ENCODE assay signal across 15 cellular contexts in genomic region chr15:91980502-91981267, GRCh38.
DNase-seq lines count a peak whose midpoint lies in the region; ATAC-seq and TF ChIP-seq lines count a peak whose summit lies in the region.
"Had no signal": no experiment of that assay in that cellular context is flagged by ENCODE, and none has a peak within 500 bp of the region (broad histone marks: within the 10 kb centered on the region; RNA-seq: fewer than 3 reads in every experiment).

No MANE protein-coding gene starts in this region.

- intact Hi-C loops in cardiac septum (cut with DNase I) (loop anchor here (5.0 kb wide), 2 partner anchors 42 to 82 kb away; no protein-coding TSS in a partner anchor), aorta (cut with DNase I) (loop anchor here (2.0 to 5.0 kb wide), 6 partner anchors 37 to 128 kb away; partner anchors contain the start of gene SLCO3A1 (in 2 of the 2)), Caco-2 (cut with micrococcal nuclease; ENCODE audit: unreplicated experiment) (no loop called here)

- H3K27me3 Mint-ChIP-seq in T-helper 17 cell (no peaks in the 10 kb centered on the region), Caco-2 (ENCODE audit: insufficient read depth, unreplicated experiment) (peaks cover 6% of the 10 kb centered on the region)

- no peak for TF ChIP-seq CTCF in Caco-2 (IDR thresholded peaks at IDR 0.05; ENCODE audit: insufficient read depth in 1 of 2, low read depth in 1 of 2, low read length in 1 of 2, severe bottlenecking in 1 of 2, unreplicated experiment in 1 of 2)

- H3K9me3 Mint-ChIP-seq in Caco-2 (ENCODE audit: unreplicated experiment), result no peaks in the 10 kb centered on the region

- H3K4me3 ChIP-seq in aorta (ENCODE audit: low read length in 2 of 2) (no peak overlapping the region), Caco-2 (ENCODE audit: low read depth, low read length) (no peak overlapping the region)
- H3K4me3 ChIP-seq: K562, PC-9, SK-N-MC had no signal

- H3K4me1 Mint-ChIP-seq in T-helper 17 cell (peaks cover 25% of the 10 kb centered on the region), Caco-2 (ENCODE audit: low read depth, unreplicated experiment) (no peaks in the 10 kb centered on the region)

- H3K27me3 ChIP-seq in aorta (ENCODE audit: control insufficient read depth in 1 of 2, insufficient read depth in 2 of 2, low read length in 1 of 2) (no peaks in the 10 kb centered on the region), Caco-2 (replicated peaks; ENCODE audit: control insufficient read depth, insufficient read depth, low read length) (no peaks in the 10 kb centered on the region)

- H3K36me3 ChIP-seq in aorta (ENCODE audit: control insufficient read depth in 1 of 2, insufficient read depth in 2 of 2, low read length in 1 of 2) (no peaks in the 10 kb centered on the region), Caco-2 (ENCODE audit: control insufficient read depth, insufficient read depth, low read length) (no peaks in the 10 kb centered on the region)

- peaks cover 2 to 11% of the 10 kb centered on the region in 2 donors for H3K4me1 ChIP-seq in aorta (ENCODE audit: control insufficient read depth in 1 of 2, insufficient read depth in 2 of 2, low read length in 2 of 2)
- no peaks in the 10 kb centered on the region for H3K4me1 ChIP-seq in Caco-2

- POLR2A ChIA-PET in Caco-2 (lab: Charles Lee), result no interaction called here

- CTCF ChIA-PET in Caco-2 (lab: Charles Lee), result no interaction called here

- peak overlapping the region; percentile 49 to 74 for H3K27ac ChIP-seq in aorta (ENCODE audit: low read depth in 1 of 2, low read length in 2 of 2)
- H3K27ac ChIP-seq: PC-9, SK-N-MC had no signal

- H3K36me3 Mint-ChIP-seq in T-helper 17 cell (ENCODE audit: low read depth), result no peaks in the 10 kb centered on the region
- no peaks in the 10 kb centered on the region for H3K36me3 Mint-ChIP-seq in Caco-2 (ENCODE audit: insufficient read depth, unreplicated experiment)

- H3K9me3 ChIP-seq in T-helper 17 cell (ENCODE audit: control insufficient read depth, low read length, poor library complexity, severe bottlenecking) (no peaks in the 10 kb centered on the region), aorta (ENCODE audit: control insufficient read depth, low read length) (no peaks in the 10 kb centered on the region), Caco-2 (no peaks in the 10 kb centered on the region)

- no TSS peak for BruUV-seq in Caco-2 (replicated peaks; lab: Mats Ljungman, UMichigan)

- no peak for DNase-seq in T-helper 17 cell
- peak; percentile 80 for DNase-seq in cardiac septum (ENCODE audit: low spot score)
- peak; percentile 22 for DNase-seq in kidney tubule cell (ENCODE audit: low spot score)
- peak in 1 of 2 donors; percentile 74 for DNase-seq in aorta
- no peak for DNase-seq in Caco-2
- no peak for DNase-seq in RKO (ENCODE audit: low spot score)
- no peak for DNase-seq in NCI-H524 treated with DMSO at 0.1 percent for 48 hours (lab: John Stamatoyannopoulos, UW)
- DNase-seq: C1 segment of cervical spinal cord, DMS79 treated with DMSO at 0.1 percent for 48 hours, NCI-H1930, NCI-H226, NCI-H526, PC-9 had no signal

- ATAC-seq in T-helper 17 cell, result no peak
- peak; percentile 83 for ATAC-seq in aorta (ENCODE audit: low FRiP score)
- ATAC-seq: K562 had no signal

- 3 to 10% methylated on average over 9 of the region's 9 CpGs for WGBS in aorta, 2 donors

- H3K27ac Mint-ChIP-seq in T-helper 17 cell (peak overlapping the region; percentile 37), Caco-2 (ENCODE audit: unreplicated experiment) (no peak overlapping the region)

- H3K4me3 Mint-ChIP-seq in T-helper 17 cell (no peak overlapping the region), Caco-2 (ENCODE audit: unreplicated experiment) (no peak overlapping the region)

Comparison
In these comparisons a context has a peak if more than half of its experiments do, and no peak if none do; other contexts are left out.
1. DNase-seq: peak in cardiac septum (single experiment) and kidney tubule cell (single experiment); none in T-helper 17 cell (0 of 3), Caco-2 (0 of 2), RKO (single experiment) and NCI-H524 treated with DMSO at 0.1 percent for 48 hours (single experiment).